In genomic region chr13:59373341-59373740, GRCh38 we compare ENCODE assay signal across 18 cellular contexts.
"Had no signal": no experiment of that assay in that cellular context is flagged by ENCODE, and none has a peak within 500 bp of the region (broad histone marks: within the 10 kb centered on the region; RNA-seq: fewer than 3 reads in every experiment).

No MANE protein-coding gene starts in this region.

- ATAC-seq: naive thymus-derived CD8-positive, alpha-beta T cell; pancreas; right lobe of liver; stimulated activated effector memory CD8-positive, alpha-beta T cell treated with anti-CD3 and anti-CD28 coated beads, Interleukin-12 subunit alpha, Interleukin-12 subunit beta, amount 100 ng/mL, for 72 hours had no signal

- H3K27ac ChIP-seq: pancreas, prostate gland, right lobe of liver, skin epidermis, suprapubic skin, thoracic aorta, tibial artery, uterus had no signal

- H3K27me3 ChIP-seq: pancreas, right lobe of liver, suprapubic skin, uterus had no signal

- DNase-seq: hypothalamus; immature natural killer cell; kidney; naive thymus-derived CD8-positive, alpha-beta T cell; nucleus accumbens; pancreas; posterior cingulate gyrus; retina; right lobe of liver; stimulated activated CD4-positive, alpha-beta T cell treated with anti-CD3 and anti-CD28 coated beads, Interleukin-4, amount 100 ng/mL, for 24 hours; stimulated activated naive CD4-positive, alpha-beta T cell; tibial artery; uterus had no signal

- H3K36me3 ChIP-seq: pancreas, prostate gland, right lobe of liver, suprapubic skin, thoracic aorta, tibial artery, uterus had no signal

- H3K4me1 ChIP-seq: prostate gland, right lobe of liver, suprapubic skin, tibial artery, uterus had no signal

- H3K4me3 ChIP-seq: pancreas, prostate gland, right lobe of liver, skin epidermis, suprapubic skin, thoracic aorta, tibial artery, uterus had no signal

- H3K9me3 ChIP-seq: pancreas, prostate gland, right lobe of liver, suprapubic skin, thoracic aorta, tibial artery, uterus had no signal
